ENCODE assay signal across 15 cellular contexts in the genomic region with DNA sequence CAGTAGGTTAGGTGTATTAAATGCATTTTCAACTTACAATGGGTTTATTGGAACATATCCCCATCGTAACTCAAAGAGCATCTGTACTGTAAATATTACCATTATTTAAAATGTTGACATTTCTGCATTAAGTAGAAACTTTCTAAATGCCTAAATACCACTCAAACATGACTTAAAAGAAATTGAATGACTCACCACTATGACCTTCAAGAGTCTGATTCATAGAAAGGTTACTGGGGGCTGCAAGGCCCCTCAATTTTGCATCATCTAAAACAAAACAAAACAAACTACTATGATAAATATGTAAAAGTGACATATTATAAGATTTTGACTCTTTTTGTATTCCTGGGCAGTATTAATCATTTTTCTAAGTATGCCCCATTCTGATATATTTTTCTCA. TPM values are rescaled to one million over a fixed set of nuclear protein-coding genes. Genes with fewer than 3 reads are reported as not detected.
"Had no signal": no experiment of that assay in that cellular context is flagged by ENCODE, and none has a peak within 500 bp of the region (broad histone marks: within the 10 kb centered on the region; RNA-seq: fewer than 3 reads in every experiment).

No MANE protein-coding gene starts in this region.

- DNase-seq: activated CD4-positive, alpha-beta T cell treated with anti-CD3 and anti-CD28 coated beads for 36 hours; activated CD8-positive, alpha-beta memory T cell treated with anti-CD3 and anti-CD28 coated beads for 24 hours; activated naive CD4-positive, alpha-beta T cell treated with anti-CD3 and anti-CD28 coated beads, Interleukin-2, amount 10 ng/mL, durations not matched to agents 7 days and 5 days; amygdala; dorsolateral prefrontal cortex; gastrocnemius medialis; heart right ventricle; islet precursor cell; occipital lobe; stimulated activated CD4-positive, alpha-beta T cell treated with anti-CD3 and anti-CD28 coated beads, Interleukin-4, amount 100 ng/mL, for 24 hours; T1000 had no signal

- H3K4me3 ChIP-seq: dorsolateral prefrontal cortex, esophagus muscularis mucosa, gastrocnemius medialis, heart right ventricle had no signal

- ATAC-seq: activated CD4-positive, alpha-beta T cell treated with anti-CD3 and anti-CD28 coated beads for 36 hours; gastrocnemius medialis; heart right ventricle; left lobe of liver; natural killer cell treated with Interleukin-12 subunit alpha and Interleukin-12 subunit beta and Interleukin-15 and Interleukin-18, amount 100 ng/mL, for 72 hours had no signal

RNA-seq across cellular contexts. Expression of a gene that starts 30.2 kb away (rescaled TPM):
- total RNA-seq: activated CD4-positive, alpha-beta T cell treated with anti-CD3 and anti-CD28 coated beads for 36 hours; activated T-helper 2 cell treated with anti-CD3 and anti-CD28 coated beads, Interferon-gamma antibody, Interleukin-2, Interleukin-4, amounts not matched to agents 10 μg/mL and 5 μg/mL and 100 μg/mL, durations not matched to agents 14 hours and 24 hours and 36 hours; natural killer cell treated with Interleukin-12 subunit alpha and Interleukin-12 subunit beta and Interleukin-15 and Interleukin-18, amount 100 ng/mL, for 72 hours had no signal
